16 cellular contexts compared by ENCODE assay signal in the genomic region with DNA sequence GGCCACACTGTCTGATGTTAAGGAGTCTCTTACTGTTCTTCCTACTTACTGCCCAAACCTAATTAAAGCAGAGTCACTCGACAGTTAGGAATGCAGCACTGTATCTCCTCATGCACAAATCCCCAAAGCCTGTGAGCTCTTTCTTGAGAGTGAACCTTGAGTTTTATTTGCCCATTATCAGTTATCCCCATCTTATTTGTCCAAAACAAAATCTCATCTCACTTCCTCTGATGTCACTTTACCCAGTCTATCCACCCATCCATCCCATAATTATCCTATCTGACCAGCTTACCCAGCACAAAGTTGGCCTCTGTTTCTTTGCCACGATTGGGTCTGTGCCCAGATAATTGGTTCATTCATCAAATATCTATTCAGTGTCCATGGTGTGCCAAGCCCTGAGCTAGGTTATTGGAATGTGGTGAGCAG.
DNase-seq lines count a peak whose midpoint lies in the region; ATAC-seq, FAIRE-seq and TF ChIP-seq lines count a peak whose summit lies in the region.
"Had no signal": no experiment of that assay in that cellular context is flagged by ENCODE, and none has a peak within 500 bp of the region (broad histone marks: within the 10 kb centered on the region; RNA-seq: fewer than 3 reads in every experiment).

No MANE protein-coding gene starts in this region.

- H3K4me1 Mint-ChIP-seq in HFFc6 (ENCODE audit: low read depth), result peaks cover 21% of the 10 kb centered on the region
- peaks cover 43% of the 10 kb centered on the region for H3K4me1 Mint-ChIP-seq in astrocyte (ENCODE audit: low read depth, unreplicated experiment)
- H3K4me1 Mint-ChIP-seq: naive B cell had no signal

- H2AFZ ChIP-seq in astrocyte (ENCODE audit: low read depth, low read length), result no peak overlapping the region

- H3K4me1 ChIP-seq in astrocyte (ENCODE audit: insufficient read depth, low read length), result peaks cover 6% of the 10 kb centered on the region
- H3K4me1 ChIP-seq: adrenal gland had no signal

- no peaks in the 10 kb centered on the region for H3K36me3 ChIP-seq in astrocyte (ENCODE audit: insufficient read depth, low read length)
- H3K36me3 ChIP-seq: adrenal gland had no signal

- no peak overlapping the region for H3K4me3 Mint-ChIP-seq in HFFc6
- no peak overlapping the region for H3K4me3 Mint-ChIP-seq in astrocyte (ENCODE audit: unreplicated experiment)
- H3K4me3 Mint-ChIP-seq: activated T-cell treated with anti-CD3 and anti-CD28 coated beads, Interleukin-2, amount 50 U/mL, for 24 hours; naive B cell had no signal

- peak overlapping the region; percentile 53 for H3K4me2 ChIP-seq in astrocyte (ENCODE audit: low read length)

- no peaks in the 10 kb centered on the region for H3K27me3 ChIP-seq in astrocyte (ENCODE audit: insufficient read depth, low read length)
- H3K27me3 ChIP-seq: adrenal gland had no signal

- no peaks in the 10 kb centered on the region for H4K20me1 ChIP-seq in astrocyte (ENCODE audit: insufficient read depth, low read length)

- H3K79me2 ChIP-seq in astrocyte (ENCODE audit: insufficient read depth, low read length), result no peaks in the 10 kb centered on the region

- no peak overlapping the region for H3K27ac ChIP-seq in astrocyte (ENCODE audit: low read depth, low read length)
- H3K27ac ChIP-seq: adrenal gland had no signal

- no peaks in the 10 kb centered on the region for H3K9me3 ChIP-seq in astrocyte (ENCODE audit: insufficient read depth, low read depth, low read length)
- H3K9me3 ChIP-seq: adrenal gland had no signal

- peak; percentile 28 for DNase-seq in HFFc6
- DNase-seq in astrocyte (ENCODE audit: low read depth), result peak; percentile 42
- DNase-seq in inferior parietal cortex (ENCODE audit: extremely low spot score), result peak; percentile 64
- peak; percentile 79 for DNase-seq in superior temporal gyrus (ENCODE audit: extremely low spot score)
- no peak for DNase-seq in activated CD4-positive, CD25-positive, alpha-beta regulatory T cell treated with anti-CD3 and anti-CD28 coated beads, Interleukin-2, amount 50 U/mL, for 72 hours
- DNase-seq in ecto neural progenitor cell (ENCODE audit: low spot score), result no peak
- DNase-seq: activated CD4-positive, alpha-beta T cell treated with anti-CD3 and anti-CD28 coated beads for 4 hours; activated T-cell treated with anti-CD3 and anti-CD28 coated beads, Interleukin-2, amount 50 U/mL, for 24 hours; dermis blood vessel endothelial cell; kidney; naive B cell; NCI-H2227 treated with DMSO at 0.1 percent for 48 hours; SW 1271 had no signal

- H3K27ac Mint-ChIP-seq in HFFc6, result no peak overlapping the region
- peak overlapping the region; percentile 89 for H3K27ac Mint-ChIP-seq in astrocyte (ENCODE audit: unreplicated experiment)
- H3K27ac Mint-ChIP-seq: activated T-cell treated with anti-CD3 and anti-CD28 coated beads, Interleukin-2, amount 50 U/mL, for 24 hours; naive B cell had no signal

- no peak overlapping the region for H3K9ac ChIP-seq in astrocyte (ENCODE audit: low read length)

- H3K27me3 Mint-ChIP-seq in HFFc6 (ENCODE audit: insufficient read depth), result no peaks in the 10 kb centered on the region; the same call in none of the 2 replicates
- no peaks in the 10 kb centered on the region for H3K27me3 Mint-ChIP-seq in astrocyte (ENCODE audit: low read depth, unreplicated experiment)

- ATAC-seq in GM19463 (IDR thresholded peaks at IDR 0.05; ENCODE audit: unreplicated experiment) (no peak), GM19023 (IDR thresholded peaks at IDR 0.05; ENCODE audit: unreplicated experiment) (no peak)

- TF ChIP-seq CTCF in HFFc6 (IDR thresholded peaks at IDR 0.05), result no peak
- TF ChIP-seq CTCF in astrocyte (IDR thresholded peaks at IDR 0.05; ENCODE audit: insufficient read depth, low read depth, low read length), result no peak

- no peak overlapping the region for H3K4me3 ChIP-seq in astrocyte (ENCODE audit: insufficient read depth, low read depth, low read length)
- H3K4me3 ChIP-seq: adrenal gland had no signal

- no peak for FAIRE-seq in astrocyte (lab: Jason Lieb, UNC)
- FAIRE-seq: kidney had no signal

- no peaks in the 10 kb centered on the region for H3K36me3 Mint-ChIP-seq in HFFc6 (ENCODE audit: low read depth)
- no peaks in the 10 kb centered on the region for H3K36me3 Mint-ChIP-seq in astrocyte (ENCODE audit: low read depth, unreplicated experiment)
- H3K36me3 Mint-ChIP-seq: naive B cell had no signal

- H3K9me3 Mint-ChIP-seq in HFFc6, result no peaks in the 10 kb centered on the region
- H3K9me3 Mint-ChIP-seq in astrocyte (ENCODE audit: unreplicated experiment), result no peaks in the 10 kb centered on the region
- H3K9me3 Mint-ChIP-seq: activated T-cell treated with anti-CD3 and anti-CD28 coated beads, Interleukin-2, amount 50 U/mL, for 24 hours had no signal

Comparison
In these comparisons a context has a peak if more than half of its experiments do, and no peak if none do; other contexts are left out.
1. DNase-seq: peak in HFFc6 (single experiment), astrocyte (single experiment), inferior parietal cortex (single experiment) and superior temporal gyrus (single experiment); none in activated CD4-positive, CD25-positive, alpha-beta regulatory T cell treated with anti-CD3 and anti-CD28 coated beads, Interleukin-2, amount 50 U/mL, for 72 hours (single experiment) and ecto neural progenitor cell (single experiment).